ENCODE assay signal across 1 cellular context in the genomic region with DNA sequence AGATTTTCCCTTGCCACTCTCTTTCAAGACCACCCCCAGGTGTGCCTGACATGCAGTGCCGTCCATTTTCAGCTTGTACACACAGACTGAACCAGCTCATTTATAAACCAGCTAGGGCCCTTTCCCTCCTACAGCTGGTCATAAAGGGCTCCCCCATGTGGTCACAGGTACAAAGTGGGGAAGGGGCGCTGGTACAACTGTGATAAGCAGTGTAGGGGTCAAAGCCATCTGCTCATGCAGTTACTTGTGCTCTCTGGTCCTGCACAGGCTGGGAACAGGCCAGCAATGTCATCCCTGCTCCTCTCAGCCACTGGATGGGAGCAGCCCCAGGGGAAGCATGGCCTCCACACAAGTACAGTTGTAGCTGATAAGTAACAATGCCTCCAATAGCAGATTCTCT.
TF ChIP-seq lines count a peak whose summit lies in the region.

No MANE protein-coding gene starts in this region.

TF ChIP-seq in H1, 55 proteins besides CTCF, POLR2A, EP300 and RAD21:
- no peak for TF ChIP-seq PHF8 (conservative IDR thresholded peaks at IDR 0.05; ENCODE audit: low read depth, low read length)
- TF ChIP-seq CREB1 (IDR thresholded peaks at IDR 0.05): no peak
- TF ChIP-seq, protein P1, sequence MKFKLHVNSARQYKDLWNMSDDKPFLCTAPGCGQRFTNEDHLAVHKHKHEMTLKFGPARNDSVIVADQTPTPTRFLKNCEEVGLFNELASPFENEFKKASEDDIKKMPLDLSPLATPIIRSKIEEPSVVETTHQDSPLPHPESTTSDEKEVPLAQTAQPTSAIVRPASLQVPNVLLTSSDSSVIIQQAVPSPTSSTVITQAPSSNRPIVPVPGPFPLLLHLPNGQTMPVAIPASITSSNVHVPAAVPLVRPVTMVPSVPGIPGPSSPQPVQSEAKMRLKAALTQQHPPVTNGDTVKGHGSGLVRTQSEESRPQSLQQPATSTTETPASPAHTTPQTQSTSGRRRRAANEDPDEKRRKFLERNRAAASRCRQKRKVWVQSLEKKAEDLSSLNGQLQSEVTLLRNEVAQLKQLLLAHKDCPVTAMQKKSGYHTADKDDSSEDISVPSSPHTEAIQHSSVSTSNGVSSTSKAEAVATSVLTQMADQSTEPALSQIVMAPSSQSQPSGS (IDR thresholded peaks at IDR 0.05; ENCODE audit: low read length): no peak
- TF ChIP-seq SRF (IDR thresholded peaks at IDR 0.05; ENCODE audit: low read depth, low read length): no peak
- no peak for TF ChIP-seq CHD2 (IDR thresholded peaks at IDR 0.05; ENCODE audit: low read length)
- TF ChIP-seq EZH2 (IDR thresholded peaks at IDR 0.05; ENCODE audit: low read depth, low read length, severe bottlenecking): no peak
TF ChIP-seq in H1: peak in this region for 0.
